9 cellular contexts compared by ENCODE assay signal in genomic region chr6:154548130-154548830, GRCh38. TPM values are rescaled to one million over a fixed set of nuclear protein-coding genes. Genes with fewer than 3 reads are reported as not detected.
DNase-seq lines count a peak whose midpoint lies in the region; ATAC-seq and TF ChIP-seq lines count a peak whose summit lies in the region.
"Had no signal": no experiment of that assay in that cellular context is flagged by ENCODE, and none has a peak within 500 bp of the region (broad histone marks: within the 10 kb centered on the region; RNA-seq: fewer than 3 reads in every experiment).

No MANE protein-coding gene starts in this region.

- no peak overlapping the region for H3K27ac ChIP-seq in osteoblast (ENCODE audit: low read depth, low read length)

- no peaks in the 10 kb centered on the region for H4K20me1 ChIP-seq in osteoblast (ENCODE audit: insufficient read depth, low read length)

- H3K9me3 ChIP-seq in osteoblast (ENCODE audit: low read depth, low read length) = no peaks in the 10 kb centered on the region

- peak overlapping the region; percentile 74 for H3K4me2 ChIP-seq in osteoblast (ENCODE audit: insufficient read depth, low read length)

- no peak for TF ChIP-seq CTCF in fibroblast of villous mesenchyme (IDR thresholded peaks at IDR 0.05; ENCODE audit: insufficient read depth, low read depth, low read length)
- TF ChIP-seq CTCF in osteoblast (IDR thresholded peaks at IDR 0.05; ENCODE audit: extremely low read depth, low read depth, low read length) = no peak

- no peaks in the 10 kb centered on the region for H3K79me2 ChIP-seq in osteoblast (ENCODE audit: insufficient read depth, low read length)

- peaks cover 6% of the 10 kb centered on the region for H3K4me1 ChIP-seq in osteoblast (ENCODE audit: insufficient read depth, low read length)

- no peaks in the 10 kb centered on the region for H3K36me3 ChIP-seq in osteoblast (ENCODE audit: insufficient read depth, low read length)

- peaks cover 15% of the 10 kb centered on the region for H3K27me3 ChIP-seq in osteoblast (ENCODE audit: insufficient read depth, low read length)

- no peak overlapping the region for H2AFZ ChIP-seq in osteoblast (ENCODE audit: low read length)

- ATAC-seq in HG02623 (IDR thresholded peaks at IDR 0.05; ENCODE audit: unreplicated experiment) (no peak), GM21737 (IDR thresholded peaks at IDR 0.05; ENCODE audit: unreplicated experiment) (no peak)

- DNase-seq in COLO829 (ENCODE audit: low spot score) (peak; percentile 71), SHP77 treated with DMSO at 0.1 percent for 48 hours (lab: John Stamatoyannopoulos, UW) (peak; percentile 25), fibroblast of villous mesenchyme (ENCODE audit: low read depth) (peak; percentile 41), osteoblast (ENCODE audit: insufficient read length, low spot score, missing footprints) (peak; percentile 76), NCI-H69 (lab: John Stamatoyannopoulos, UW) (no peak)
- DNase-seq in activated naive CD4-positive, alpha-beta T cell treated with Interleukin-2 at 50 U/mL for 16 hours = no peak
- DNase-seq: NCI-H748 treated with DMSO at 0.1 percent for 48 hours had no signal

- H3K4me3 ChIP-seq in fibroblast of villous mesenchyme (ENCODE audit: low read depth, low read length) (no peak overlapping the region), osteoblast (ENCODE audit: insufficient read depth, low read length) (peak overlapping the region; percentile 17)

RNA-seq across cellular contexts. Expression of gene CNKSR3, which starts 37.8 kb away (rescaled TPM):
- 3.2 and 4.7 TPM in 2 replicates for total RNA-seq in fibroblast of villous mesenchyme
- total RNA-seq in osteoblast = 4.7 and 5.4 TPM in 2 replicates

Comparison
In these comparisons a context has a peak if more than half of its experiments do, and no peak if none do; other contexts are left out.
1. DNase-seq: peak in COLO829 (single experiment), SHP77 treated with DMSO at 0.1 percent for 48 hours (single experiment), fibroblast of villous mesenchyme (single experiment) and osteoblast (single experiment); none in activated naive CD4-positive, alpha-beta T cell treated with Interleukin-2 at 50 U/mL for 16 hours (single experiment) and NCI-H69 (single experiment).